In genomic region chr13:20558982-20559381, GRCh38 we compare ENCODE assay signal across 1 cellular context.
A peak's percentile ranks its signal among the peaks of the same experiment; 100 is the strongest.
TF ChIP-seq lines count a peak whose summit lies in the region.

No MANE protein-coding gene starts in this region.

TF ChIP-seq in HepG2, 621 proteins besides CTCF, POLR2A, EP300 and RAD21:
- no peak for TF ChIP-seq PAWR (CRISPR knock-in tag; IDR thresholded peaks at IDR 0.05; ENCODE audit: borderline replicate concordance)
- TF ChIP-seq ZNF343 (CRISPR knock-in tag; IDR thresholded peaks at IDR 0.05) = no peak
- TF ChIP-seq REST (IDR thresholded peaks at IDR 0.05; ENCODE audit: borderline replicate concordance in 1 of 2, low read depth in 1 of 2, low read length in 2 of 2) = peak in 1 of 2 experiments; percentile 63; a peak in 1 of 4 replicates
- TF ChIP-seq TFAP4 (IDR thresholded peaks at IDR 0.05; ENCODE audit: borderline replicate concordance, low read depth) = no peak
- TF ChIP-seq PITX1 (CRISPR knock-in tag; IDR thresholded peaks at IDR 0.05) = no peak
